24 cellular contexts compared by ENCODE assay signal in the genomic region with DNA sequence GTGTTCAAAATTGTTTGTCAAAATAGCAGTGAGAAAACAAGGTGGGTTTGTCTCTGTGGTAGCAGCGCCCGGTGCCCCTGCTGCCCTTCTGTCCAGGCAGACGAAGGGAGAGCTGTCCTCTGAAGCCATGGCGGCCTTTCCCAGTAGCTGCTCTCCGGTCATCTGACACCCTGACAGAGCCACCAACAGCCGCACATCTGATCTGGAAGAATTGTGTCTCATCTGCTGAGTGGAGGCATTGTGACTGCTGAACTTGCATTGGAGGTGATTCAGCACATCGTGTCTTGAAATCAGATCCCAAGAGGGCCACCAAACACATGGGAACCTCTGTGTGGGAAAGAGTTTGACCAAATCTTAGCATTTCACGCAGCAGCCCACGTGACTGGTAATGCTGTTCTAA.
"Had no signal": no experiment of that assay in that cellular context is flagged by ENCODE, and none has a peak within 500 bp of the region (broad histone marks: within the 10 kb centered on the region; RNA-seq: fewer than 3 reads in every experiment).

No MANE protein-coding gene starts in this region.

- H3K27me3 ChIP-seq: brain microvascular endothelial cell, cardiac muscle cell had no signal

- H3K36me3 ChIP-seq: brain microvascular endothelial cell, cardiac muscle cell, MG63 had no signal

- FAIRE-seq: RCC 7860 had no signal

- ATAC-seq: activated T-helper 17 cell treated with anti-CD3 and anti-CD28 coated beads, Interleukin-2, amount 50 U/mL, for 72 hours; PC-3 had no signal

- H3K4me3 ChIP-seq: cardiac muscle cell, MG63 had no signal

- H3K9me3 ChIP-seq: MG63 had no signal

- DNase-seq: activated CD4-positive, alpha-beta memory T cell treated with anti-CD3 and anti-CD28 coated beads for 36 hours; activated CD4-positive, alpha-beta T cell treated with anti-CD3 and anti-CD28 coated beads, Interleukin-2, amount 10 ng/mL, durations not matched to agents 7 days and 5 days; activated CD4-positive, CD25-positive, alpha-beta regulatory T cell; activated CD8-positive, alpha-beta memory T cell treated with anti-CD3 and anti-CD28 coated beads for 24 hours; activated gamma-delta T cell; activated naive CD4-positive, alpha-beta T cell treated with anti-CD3 and anti-CD28 coated beads for 36 hours; activated naive CD8-positive, alpha-beta T cell treated with anti-CD3 and anti-CD28 coated beads for 36 hours; activated T-cell treated with anti-CD3 and anti-CD28 coated beads, Interleukin-2, amount 50 U/mL, for 48 hours; brain microvascular endothelial cell; MG63; MV-4-11; NCI-H1105; NCI-H1436; NCI-H1694 treated with DMSO at 0.1 percent for 48 hours; NCI-H2029 treated with DMSO at 0.1 percent for 48 hours; NCI-H345; NCI-H510A; NCI-H526 treated with DMSO at 0.1 percent for 48 hours; PC-3; SHP77 treated with DMSO at 0.1 percent for 48 hours had no signal

- H3K27ac ChIP-seq: brain microvascular endothelial cell, cardiac muscle cell, VCaP had no signal
